Comparison of ENCODE assay signal across 19 cellular contexts in the genomic region with DNA sequence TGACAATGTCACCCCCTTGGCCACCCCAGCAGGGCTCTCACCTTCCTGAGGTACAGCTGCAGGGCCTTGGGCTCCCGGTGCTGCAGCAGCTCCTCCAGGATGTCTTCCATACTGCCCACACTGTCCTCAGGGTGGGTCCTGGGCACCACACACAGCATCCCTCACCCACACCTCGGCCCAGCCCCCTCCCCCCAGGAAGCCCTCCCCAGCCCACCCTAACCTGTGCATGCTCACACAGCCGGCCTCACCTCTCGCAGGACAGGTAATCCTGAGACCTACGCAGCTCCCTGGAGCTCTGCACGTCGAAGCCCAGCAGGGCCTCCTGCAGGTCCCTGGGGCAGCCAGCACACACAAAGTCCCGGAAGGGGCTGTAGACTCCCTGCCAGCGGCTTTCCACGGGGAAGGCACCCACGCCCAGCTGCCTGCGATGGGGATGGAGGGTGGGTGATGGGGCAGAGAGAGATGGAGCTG. TPM values are rescaled to one million over a fixed set of nuclear protein-coding genes. Genes with fewer than 3 reads are reported as not detected.
"Had no signal": no experiment of that assay in that cellular context is flagged by ENCODE, and none has a peak within 500 bp of the region (broad histone marks: within the 10 kb centered on the region; RNA-seq: fewer than 3 reads in every experiment).

No MANE protein-coding gene starts in this region.

- H3K36me3 ChIP-seq: brain microvascular endothelial cell, neural progenitor cell had no signal

- H3K27me3 ChIP-seq: brain microvascular endothelial cell, neural progenitor cell, testis, upper lobe of right lung had no signal

- H2AFZ ChIP-seq: neural progenitor cell, parathyroid adenoma had no signal

- H3K4me2 ChIP-seq: neural progenitor cell, SK-N-SH had no signal

- H3K9ac ChIP-seq: neural progenitor cell, parathyroid adenoma, SK-N-SH had no signal

- DNase-seq: activated naive CD4-positive, alpha-beta T cell; activated naive CD8-positive, alpha-beta T cell treated with anti-CD3 and anti-CD28 coated beads, Interleukin-2, amount 10 ng/mL, durations not matched to agents 7 days and 5 days; brain microvascular endothelial cell; cerebellar nuclear complex; foreskin melanocyte; naive B cell; SK-N-SH; stimulated activated naive CD8-positive, alpha-beta T cell treated with anti-CD3 and anti-CD28 coated beads, Interleukin-15, amount 100 ng/mL, for 72 hours; T-cell; T-helper 9 cell; testis had no signal

- H3K4me3 ChIP-seq: neural progenitor cell, testis, upper lobe of right lung had no signal

- H3K9me3 ChIP-seq: SK-N-SH, testis, upper lobe of right lung had no signal

- H3K27ac ChIP-seq: brain microvascular endothelial cell, epithelial cell of prostate, neural progenitor cell, parathyroid adenoma, testis, upper lobe of right lung had no signal

- H3K4me1 ChIP-seq: neural progenitor cell, parathyroid adenoma, testis, upper lobe of right lung had no signal

- ATAC-seq: stimulated activated naive CD8-positive, alpha-beta T cell treated with anti-CD3 and anti-CD28 coated beads, Interleukin-15, amount 100 ng/mL, for 72 hours; T-cell had no signal

RNA-seq across cellular contexts. Expression of a gene that starts 41.0 kb away (rescaled TPM):
- total RNA-seq: activated CD8-positive, alpha-beta memory T cell treated with anti-CD3 and anti-CD28 coated beads for 36 hours; activated naive CD8-positive, alpha-beta T cell treated with anti-CD3 and anti-CD28 coated beads, Interleukin-2, amount 10 ng/mL, durations not matched to agents 7 days and 5 days; fibroblast of lung; renal cortical epithelial cell; T-cell had no signal
- polyA plus RNA-seq: fibroblast of lung, keratinocyte, SK-N-SH had no signal
